ENCODE assay signal across 9 cellular contexts in genomic region chr5:143106175-143106574, GRCh38.
A peak's percentile ranks its signal among the peaks of the same experiment; 100 is the strongest.
DNase-seq lines count a peak whose midpoint lies in the region; ATAC-seq, FAIRE-seq and TF ChIP-seq lines count a peak whose summit lies in the region.
"Had no signal": no experiment of that assay in that cellular context is flagged by ENCODE, and none has a peak within 500 bp of the region (broad histone marks: within the 10 kb centered on the region; RNA-seq: fewer than 3 reads in every experiment).

No MANE protein-coding gene starts in this region.

- H3K9me2 ChIP-seq in HCT116 (ENCODE audit: insufficient read depth), result no peaks in the 10 kb centered on the region

- no peak for TF ChIP-seq POLR2A in A549 (IDR thresholded peaks at IDR 0.05; ENCODE audit: low read length)
- TF ChIP-seq POLR2A in HCT116 (IDR thresholded peaks at IDR 0.05; ENCODE audit: borderline replicate concordance, extremely low read depth, insufficient read depth, insufficient read length), result no peak

- H3K9ac ChIP-seq in HCT116 (ENCODE audit: low read length), result no peak overlapping the region

- no peaks in the 10 kb centered on the region for H3K36me3 ChIP-seq in HCT116 (ENCODE audit: control insufficient read depth in 1 of 2, insufficient read depth in 2 of 2, low read length in 2 of 2)
- peaks cover 0 to 5% (median 0%) of the 10 kb centered on the region in 9 donors for H3K36me3 ChIP-seq in heart right ventricle

- no peaks in the 10 kb centered on the region for H4K20me1 ChIP-seq in HCT116 (ENCODE audit: insufficient read depth)

- no peak for TF ChIP-seq EP300 in A549 (IDR thresholded peaks at IDR 0.05)

- no peaks in the 10 kb centered on the region for H3K79me2 ChIP-seq in HCT116 (ENCODE audit: insufficient read depth, low read length)

- H2AFZ ChIP-seq in HCT116 (ENCODE audit: low read depth, low read length, poor library complexity, severe bottlenecking), result no peak overlapping the region

- WGBS in A549 (ENCODE audit: missing lambda C conversion rate), result 60% methylated on average over 6 of the region's 6 CpGs
- WGBS in heart right ventricle, 2 donors, result 49 to 67% methylated on average over 6 of the region's 6 CpGs

- H3K27me3 ChIP-seq in HCT116 (ENCODE audit: insufficient read depth, low read length), result no peaks in the 10 kb centered on the region
- no peaks in the 10 kb centered on the region for H3K27me3 ChIP-seq in heart right ventricle

- H3K9me3 ChIP-seq in A549 (no peaks in the 10 kb centered on the region), HCT116 (ENCODE audit: control insufficient read depth in 1 of 2, insufficient read depth in 1 of 2, low read depth in 1 of 2, low read length in 2 of 2) (no peaks in the 10 kb centered on the region), heart right ventricle (no peaks in the 10 kb centered on the region)

- FAIRE-seq in A549 (lab: Jason Lieb, UNC), result no peak
- FAIRE-seq: GM18507 had no signal

- RAD21 ChIA-PET in HCT116 (lab: Charles Lee; ENCODE audit: low non-redundant PET in 1 of 2, low total read pairs in 2 of 2, uncharacterized antibody in 2 of 2, unreplicated experiment in 2 of 2), result interaction anchor here in 1 of 2 experiments (1.1 kb wide), 1 partner anchor 862 kb away, joined by 3 read pairs; no protein-coding TSS in a partner anchor

- ATAC-seq in A549 (peak; percentile 93 to 99), HCT116 (peak; percentile 77), heart right ventricle (peak; percentile 67 to 86 (median 77)), GM21423 (IDR thresholded peaks at IDR 0.05; ENCODE audit: unreplicated experiment) (no peak), GM19467 (IDR thresholded peaks at IDR 0.05; ENCODE audit: unreplicated experiment) (no peak)

- TF ChIP-seq RAD21 in A549 (conservative IDR thresholded peaks at IDR 0.05 in 1 of 2, IDR thresholded peaks at IDR 0.05 in 1 of 2) (peak; percentile 70 to 74), HCT116 (IDR thresholded peaks at IDR 0.05; ENCODE audit: low read depth) (peak; percentile 81)

- H3K4me3 ChIP-seq in A549 (no peak overlapping the region), HCT116 (replicated peaks in 1 of 2; ENCODE audit: low read depth in 1 of 2, low read length in 2 of 2) (no peak overlapping the region), heart right ventricle (no peak overlapping the region)

- H3K4me2 ChIP-seq in A549 (0 out of 3 replicates have a peak overlapping the region, but pooled peaks have one; percentile 9), HCT116 (ENCODE audit: low read length) (no peak overlapping the region)

- POLR2A ChIA-PET in A549 (lab: Yijun Ruan, JAX), result interaction anchor here (0.6 to 1.0 kb wide), 3 partner anchors 16 to 298 kb away, joined by 3 to 7 read pairs (median 4); no protein-coding TSS in a partner anchor
- POLR2A ChIA-PET in HCT116 (lab: Charles Lee), result interaction anchor here (0.7 kb wide), 1 partner anchor 77 kb away, joined by 3 read pairs; no protein-coding TSS in a partner anchor

- peak overlapping the region in 1 of 2 experiments; percentile 65; a peak in 3 of 6 replicates for H3K27ac ChIP-seq in A549
- H3K27ac ChIP-seq in HCT116 (ENCODE audit: low read depth, low read length), result no peak overlapping the region
- peak overlapping the region in 1 of 10 donors; percentile 19 for H3K27ac ChIP-seq in heart right ventricle

- DNase-seq in A549 (ENCODE audit: low read depth in 1 of 2, low spot score in 1 of 2) (peak; percentile 40 to 89), HCT116 (ENCODE audit: low read depth, low spot score) (no peak), SK-MEL-5 (ENCODE audit: low read depth, low spot score) (peak; percentile 30), heart right ventricle (peak; percentile 20 to 51), T1000 (lab: John Stamatoyannopoulos, UW) (no peak)
- DNase-seq in stimulated activated CD4-positive, alpha-beta T cell treated with anti-CD3 and anti-CD28 coated beads, Interleukin-2, amount 100 ng/mL, for 24 hours, result no peak

- no TSS peak for BruUV-seq in HCT116 (replicated peaks; lab: Mats Ljungman, UMichigan)

- in situ Hi-C loops in SK-MEL-5 (cut with HindIII; ENCODE audit: low pct_unique_long_range_greater_than_20kb, low sequenced_read_pairs), result no loop called here

- intact Hi-C loops in HCT116 (cut with micrococcal nuclease) (loop anchor here (1.0 to 10.0 kb wide), 3 partner anchors 299 to 719 kb away; no protein-coding TSS in a partner anchor), heart right ventricle (cut with DNase I) (loop anchor here in 6 of 10 donors (2.0 to 10.0 kb wide), 5 partner anchors 181 to 721 kb away; partner anchors contain the start of gene NR3C1 (in 4 of the 6))

- CTCF ChIA-PET in A549 (lab: Yijun Ruan, JAX) (interaction anchor here (0.6 to 1.6 kb wide), 13 partner anchors 10 to 721 kb away, joined by 3 to 10 read pairs (median 4); no protein-coding TSS in a partner anchor), HCT116 (lab: Charles Lee) (interaction anchor here (0.9 to 1.4 kb wide), 4 partner anchors 12 to 719 kb away, joined by 3 to 6 read pairs (median 4); partner anchors contain the start of gene NR3C1)

- TF ChIP-seq CTCF in A549 (IDR thresholded peaks at IDR 0.05) (peak; percentile 37; the same call in 2 of the 3 replicates), HCT116 (IDR thresholded peaks at IDR 0.05 in 2 of 3, conservative IDR thresholded peaks at IDR 0.05 in 1 of 3; ENCODE audit: borderline replicate concordance in 1 of 3, insufficient read depth in 1 of 3, low read depth in 2 of 3, low read length in 2 of 3) (peak; percentile 31 to 49 (median 36); a peak in 2 of 6 replicates), heart right ventricle (IDR thresholded peaks at IDR 0.05) (peak in 7 of 9 donors; percentile 27 to 60 (median 35))

- H3K4me1 ChIP-seq in A549 (peaks cover 44% of the 10 kb centered on the region), HCT116 (ENCODE audit: control insufficient read depth in 1 of 2, insufficient read depth in 2 of 2, low read length in 2 of 2) (peaks cover 7 to 14% of the 10 kb centered on the region in 2 experiments; a peak in 2 of 4 replicates), heart right ventricle (peaks cover 0 to 77% (median 61%) of the 10 kb centered on the region in 9 donors)

TF ChIP-seq in A549, 52 proteins besides CTCF, POLR2A, EP300 and RAD21:
- TF ChIP-seq ESRRA (IDR thresholded peaks at IDR 0.05; ENCODE audit: borderline replicate concordance, low read length) (no peak), MYC (IDR thresholded peaks at IDR 0.05; ENCODE audit: borderline replicate concordance, low read length) (no peak), SMC3 (IDR thresholded peaks at IDR 0.05) (peak; percentile 58), EHF (CRISPR knock-in tag; IDR thresholded peaks at IDR 0.05) (no peak)

TF ChIP-seq in HCT116, 20 proteins besides CTCF, POLR2A, EP300 and RAD21:
- TF ChIP-seq, protein P1, sequence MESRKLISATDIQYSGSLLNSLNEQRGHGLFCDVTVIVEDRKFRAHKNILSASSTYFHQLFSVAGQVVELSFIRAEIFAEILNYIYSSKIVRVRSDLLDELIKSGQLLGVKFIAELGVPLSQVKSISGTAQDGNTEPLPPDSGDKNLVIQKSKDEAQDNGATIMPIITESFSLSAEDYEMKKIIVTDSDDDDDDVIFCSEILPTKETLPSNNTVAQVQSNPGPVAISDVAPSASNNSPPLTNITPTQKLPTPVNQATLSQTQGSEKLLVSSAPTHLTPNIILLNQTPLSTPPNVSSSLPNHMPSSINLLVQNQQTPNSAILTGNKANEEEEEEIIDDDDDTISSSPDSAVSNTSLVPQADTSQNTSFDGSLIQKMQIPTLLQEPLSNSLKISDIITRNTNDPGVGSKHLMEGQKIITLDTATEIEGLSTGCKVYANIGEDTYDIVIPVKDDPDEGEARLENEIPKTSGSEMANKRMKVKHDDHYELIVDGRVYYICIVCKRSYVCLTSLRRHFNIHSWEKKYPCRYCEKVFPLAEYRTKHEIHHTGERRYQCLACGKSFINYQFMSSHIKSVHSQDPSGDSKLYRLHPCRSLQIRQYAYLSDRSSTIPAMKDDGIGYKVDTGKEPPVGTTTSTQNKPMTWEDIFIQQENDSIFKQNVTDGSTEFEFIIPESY (IDR thresholded peaks at IDR 0.05; ENCODE audit: extremely low read depth, insufficient replicate concordance, low read length), result no peak
- TF ChIP-seq CEBPB (IDR thresholded peaks at IDR 0.05; ENCODE audit: low read depth) (no peak), SIN3A (IDR thresholded peaks at IDR 0.05; ENCODE audit: low read depth) (no peak), ZFX (IDR thresholded peaks at IDR 0.05) (no peak), YY1 (IDR thresholded peaks at IDR 0.05; ENCODE audit: extremely low read depth, insufficient replicate concordance, low read depth, low read length) (no peak), EGR1 (IDR thresholded peaks at IDR 0.05; ENCODE audit: low read depth) (no peak), JUND (IDR thresholded peaks at IDR 0.05) (no peak), EZH2 (IDR thresholded peaks at IDR 0.05) (no peak), CBX3 (IDR thresholded peaks at IDR 0.05; ENCODE audit: low read depth) (no peak)
- TF ChIP-seq, protein P2, sequence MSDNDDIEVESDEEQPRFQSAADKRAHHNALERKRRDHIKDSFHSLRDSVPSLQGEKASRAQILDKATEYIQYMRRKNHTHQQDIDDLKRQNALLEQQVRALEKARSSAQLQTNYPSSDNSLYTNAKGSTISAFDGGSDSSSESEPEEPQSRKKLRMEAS (IDR thresholded peaks at IDR 0.05), result no peak

Comparison
In these comparisons a context has a peak if more than half of its experiments do, and no peak if none do; other contexts are left out.
1. ATAC-seq: peak in A549 (2 of 2), HCT116 (single experiment) and heart right ventricle (8 of 8); none in GM21423 (single experiment) and GM19467 (single experiment).
2. DNase-seq: peak in A549 (2 of 2), SK-MEL-5 (single experiment) and heart right ventricle (2 of 2); none in HCT116 (single experiment), stimulated activated CD4-positive, alpha-beta T cell treated with anti-CD3 and anti-CD28 coated beads, Interleukin-2, amount 100 ng/mL, for 24 hours (0 of 2) and T1000 (single experiment).
3. Of the 6 proteins assayed by ChIP-seq in both A549 and HCT116: peak only in A549: none; only in HCT116: none; in both: CTCF and RAD21; in neither: 4.
4. Peak in every context shown above with its lines, with median percentiles within 50 percentile points of each other: CTCF ChIP-seq.